ENCODE assay signal across 1 cellular context in genomic region chr17:17570207-17570797, GRCh38.
TF ChIP-seq lines count a peak whose summit lies in the region.

No MANE protein-coding gene starts in this region.

TF ChIP-seq in WTC11, 78 proteins besides CTCF, POLR2A, EP300 and RAD21 (continued from another document):
- TF ChIP-seq, protein P1, sequence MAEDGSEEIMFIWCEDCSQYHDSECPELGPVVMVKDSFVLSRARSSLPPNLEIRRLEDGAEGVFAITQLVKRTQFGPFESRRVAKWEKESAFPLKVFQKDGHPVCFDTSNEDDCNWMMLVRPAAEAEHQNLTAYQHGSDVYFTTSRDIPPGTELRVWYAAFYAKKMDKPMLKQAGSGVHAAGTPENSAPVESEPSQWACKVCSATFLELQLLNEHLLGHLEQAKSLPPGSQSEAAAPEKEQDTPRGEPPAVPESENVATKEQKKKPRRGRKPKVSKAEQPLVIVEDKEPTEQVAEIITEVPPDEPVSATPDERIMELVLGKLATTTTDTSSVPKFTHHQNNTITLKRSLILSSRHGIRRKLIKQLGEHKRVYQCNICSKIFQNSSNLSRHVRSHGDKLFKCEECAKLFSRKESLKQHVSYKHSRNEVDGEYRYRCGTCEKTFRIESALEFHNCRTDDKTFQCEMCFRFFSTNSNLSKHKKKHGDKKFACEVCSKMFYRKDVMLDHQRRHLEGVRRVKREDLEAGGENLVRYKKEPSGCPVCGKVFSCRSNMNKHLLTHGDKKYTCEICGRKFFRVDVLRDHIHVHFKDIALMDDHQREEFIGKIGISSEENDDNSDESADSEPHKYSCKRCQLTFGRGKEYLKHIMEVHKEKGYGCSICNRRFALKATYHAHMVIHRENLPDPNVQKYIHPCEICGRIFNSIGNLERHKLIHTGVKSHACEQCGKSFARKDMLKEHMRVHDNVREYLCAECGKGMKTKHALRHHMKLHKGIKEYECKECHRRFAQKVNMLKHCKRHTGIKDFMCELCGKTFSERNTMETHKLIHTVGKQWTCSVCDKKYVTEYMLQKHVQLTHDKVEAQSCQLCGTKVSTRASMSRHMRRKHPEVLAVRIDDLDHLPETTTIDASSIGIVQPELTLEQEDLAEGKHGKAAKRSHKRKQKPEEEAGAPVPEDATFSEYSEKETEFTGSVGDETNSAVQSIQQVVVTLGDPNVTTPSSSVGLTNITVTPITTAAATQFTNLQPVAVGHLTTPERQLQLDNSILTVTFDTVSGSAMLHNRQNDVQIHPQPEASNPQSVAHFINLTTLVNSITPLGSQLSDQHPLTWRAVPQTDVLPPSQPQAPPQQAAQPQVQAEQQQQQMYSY (CRISPR knock-in tag; IDR thresholded peaks at IDR 0.05), result no peak
- TF ChIP-seq NR3C1 (CRISPR knock-in tag; conservative IDR thresholded peaks at IDR 0.05; ENCODE audit: low read depth) (no peak), RORB (CRISPR knock-in tag; IDR thresholded peaks at IDR 0.05) (no peak), ZNF138 (CRISPR knock-in tag; conservative IDR thresholded peaks at IDR 0.05) (no peak)
